In genomic region chr15:99476413-99477222, GRCh38 we compare ENCODE assay signal across 8 cellular contexts.
DNase-seq lines count a peak whose midpoint lies in the region; ATAC-seq, FAIRE-seq and TF ChIP-seq lines count a peak whose summit lies in the region.

No MANE protein-coding gene starts in this region.

- intact Hi-C loops in IMR-90 (cut with micrococcal nuclease): loop anchor here (1.0 to 2.0 kb wide), 3 partner anchors 22 to 227 kb away; partner anchors contain the start of gene MEF2A

- WGBS in IMR-90 (ENCODE audit: extremely low coverage in 2 of 2, insufficient read length in 1 of 2), 2 experiments: 0% methylated on average over 10 of the region's 26 CpGs; no CpG with 5 or more reads in 1 of the 2 experiments
- no CpG with 5 or more reads among the region's 26 CpGs for WGBS in trophoblast cell (ENCODE audit: extremely low coverage, insufficient coverage, insufficient read length)

- peak; percentile 61 for FAIRE-seq in GM19239 (lab: Jason Lieb, UNC)

- H2AK5ac ChIP-seq in IMR-90 (ENCODE audit: low read depth, low read length) (peak overlapping the region; percentile 40; the same call in 1 of the 2 replicates), trophoblast cell (ENCODE audit: low read length) (no peak overlapping the region)

- H3K27me3 ChIP-seq in AG04450 (ENCODE audit: control insufficient read depth, insufficient read depth, low read length): no peaks in the 10 kb centered on the region
- no peaks in the 10 kb centered on the region for H3K27me3 ChIP-seq in IMR-90 (ENCODE audit: control insufficient read depth, insufficient read depth, low read length)
- no peaks in the 10 kb centered on the region for H3K27me3 ChIP-seq in trophoblast cell (ENCODE audit: insufficient read depth, low read length)
- no peaks in the 10 kb centered on the region for H3K27me3 ChIP-seq in MM.1S (replicated peaks; ENCODE audit: insufficient read depth, low read length)

- H2BK5ac ChIP-seq in IMR-90 (ENCODE audit: low read depth, low read length, poor library complexity, severe bottlenecking) (peak overlapping the region; percentile 86), trophoblast cell (ENCODE audit: low read depth, low read length, poor library complexity) (no peak overlapping the region)

- H2BK15ac ChIP-seq in IMR-90 (ENCODE audit: low read depth, low read length): peak overlapping the region; percentile 48; the same call in 2 of the 3 replicates

- H3K79me2 ChIP-seq in trophoblast cell (ENCODE audit: control insufficient read depth, insufficient read depth, low read length, poor library complexity) (no peaks in the 10 kb centered on the region), MM.1S (ENCODE audit: low read length) (no peaks in the 10 kb centered on the region)

- H3K4me1 ChIP-seq in IMR-90 (ENCODE audit: control insufficient read depth, insufficient read depth, low read length) (peaks cover 24% of the 10 kb centered on the region), trophoblast cell (ENCODE audit: control insufficient read depth in 1 of 2, insufficient read depth in 2 of 2, low read length in 2 of 2) (no peaks in the 10 kb centered on the region), MM.1S (ENCODE audit: low read length) (no peaks in the 10 kb centered on the region)

- ATAC-seq in IMR-90 (ENCODE audit: low read depth): peak; percentile 92

- peak overlapping the region; percentile 81 for H3K23ac ChIP-seq in IMR-90 (ENCODE audit: low read depth, low read length)
- no peak overlapping the region for H3K23ac ChIP-seq in trophoblast cell (ENCODE audit: low read length)

- H3K27ac ChIP-seq in AG04450 (ENCODE audit: low read depth, low read length) (peak overlapping the region; percentile 92), IMR-90 (ENCODE audit: insufficient read depth, low read length) (peak overlapping the region; percentile 92), trophoblast cell (ENCODE audit: low read depth, low read length) (no peak overlapping the region), MM.1S (ENCODE audit: low read length) (no peak overlapping the region)

- no peak overlapping the region for H2BK12ac ChIP-seq in trophoblast cell (ENCODE audit: low read length)

- peak; percentile 36; the same call in 1 of the 2 replicates for TF ChIP-seq RAD21 in IMR-90 (IDR thresholded peaks at IDR 0.05; ENCODE audit: low read length)

- no peaks in the 10 kb centered on the region for H3F3A ChIP-seq in MM.1S (ENCODE audit: insufficient read depth, low read length)

- H3K36me3 ChIP-seq in IMR-90 (ENCODE audit: control insufficient read depth, insufficient read depth, low read length): no peaks in the 10 kb centered on the region
- H3K36me3 ChIP-seq in trophoblast cell (ENCODE audit: control insufficient read depth in 1 of 2, insufficient read depth in 2 of 2, low read length in 2 of 2): no peaks in the 10 kb centered on the region
- H3K36me3 ChIP-seq in MM.1S (replicated peaks; ENCODE audit: insufficient read depth, low read length): no peaks in the 10 kb centered on the region

- peak overlapping the region; percentile 48 for H4K5ac ChIP-seq in IMR-90 (ENCODE audit: low read depth, low read length)

- no peak for TF ChIP-seq CTCF in AG04450 (IDR thresholded peaks at IDR 0.05; ENCODE audit: low read depth, low read length)
- TF ChIP-seq CTCF in IMR-90 (conservative IDR thresholded peaks at IDR 0.05; ENCODE audit: low read depth, low read length): no peak
- TF ChIP-seq CTCF in fibroblast of villous mesenchyme (IDR thresholded peaks at IDR 0.05; ENCODE audit: insufficient read depth, low read depth, low read length): no peak
- TF ChIP-seq CTCF in MM.1S (IDR thresholded peaks at IDR 0.05; ENCODE audit: low read length): no peak

- peak overlapping the region; percentile 33 for H2AK9ac ChIP-seq in IMR-90 (replicated peaks; ENCODE audit: low read depth, low read length, poor library complexity)

- H3K56ac ChIP-seq in IMR-90 (ENCODE audit: extremely low read depth, insufficient read depth, low read length): peak overlapping the region; percentile 81

- peak; percentile 97 for DNase-seq in AG04450 (ENCODE audit: low read depth, low spot score)
- DNase-seq in GM19239 (ENCODE audit: insufficient read length, low spot score): peak; percentile 50
- DNase-seq in IMR-90: peak; percentile 100
- DNase-seq in activated CD8-positive, alpha-beta memory T cell treated with anti-CD3 and anti-CD28 coated beads for 24 hours: peak; percentile 73
- DNase-seq in fibroblast of villous mesenchyme (ENCODE audit: low read depth): peak; percentile 94
- peak; percentile 57 to 66 for DNase-seq in trophoblast cell
- no peak for DNase-seq in NCI-H1105 treated with DMSO at 0.1 percent for 48 hours (lab: John Stamatoyannopoulos, UW)
- no peak for DNase-seq in MM.1S

- H3K18ac ChIP-seq in IMR-90 (ENCODE audit: low read depth, low read length) (peak overlapping the region; percentile 58), trophoblast cell (ENCODE audit: low read length) (no peak overlapping the region)

- dilution Hi-C loops in IMR-90 (cut with HindIII; ENCODE audit: low sequenced_read_pairs, unreplicated experiment): no loop called here

- H2AFZ ChIP-seq in IMR-90 (replicated peaks; ENCODE audit: low read length, poor library complexity) (peak overlapping the region; percentile 86), trophoblast cell (ENCODE audit: insufficient read depth, low read length, poor library complexity) (no peak overlapping the region), MM.1S (ENCODE audit: low read length) (no peak overlapping the region)

- H3K9me3 ChIP-seq in AG04450 (ENCODE audit: control insufficient read depth, insufficient read depth, low read length): no peaks in the 10 kb centered on the region; the same call in none of the 2 replicates
- peaks cover 3% of the 10 kb centered on the region; the same call in 1 of the 2 replicates for H3K9me3 ChIP-seq in IMR-90 (ENCODE audit: control insufficient read depth, insufficient read depth, low read length)
- peaks cover 1% of the 10 kb centered on the region for H3K9me3 ChIP-seq in trophoblast cell (ENCODE audit: insufficient read depth, low read depth, low read length)
- no peaks in the 10 kb centered on the region for H3K9me3 ChIP-seq in MM.1S (replicated peaks; ENCODE audit: insufficient read depth, low read length)

- no peaks in the 10 kb centered on the region for H4K20me1 ChIP-seq in IMR-90 (ENCODE audit: insufficient read depth, low read length)
- H4K20me1 ChIP-seq in MM.1S (ENCODE audit: insufficient read depth, low read length): no peaks in the 10 kb centered on the region

- H3K9me1 ChIP-seq in IMR-90 (ENCODE audit: insufficient read depth, low read length): peaks cover 20% of the 10 kb centered on the region

- H3K4me3 ChIP-seq in AG04450 (ENCODE audit: low read depth, low read length): peak overlapping the region; percentile 51
- peak overlapping the region; percentile 5; the same call in 1 of the 2 replicates for H3K4me3 ChIP-seq in IMR-90 (ENCODE audit: insufficient read depth, low read depth, low read length)
- no peak overlapping the region for H3K4me3 ChIP-seq in fibroblast of villous mesenchyme (ENCODE audit: low read depth, low read length)
- H3K4me3 ChIP-seq in trophoblast cell (ENCODE audit: low read depth, low read length): no peak overlapping the region
- no peak overlapping the region for H3K4me3 ChIP-seq in MM.1S (ENCODE audit: low read length)

- H3K9me2 ChIP-seq in MM.1S (replicated peaks; ENCODE audit: insufficient read depth, low read length): no peaks in the 10 kb centered on the region

- H3K79me1 ChIP-seq in IMR-90 (ENCODE audit: low read depth in 1 of 2, low read length in 2 of 2) (peaks cover 0 to 6% of the 10 kb centered on the region in 2 experiments; a peak in 1 of 4 replicates), trophoblast cell (ENCODE audit: low read length) (peaks cover 2% of the 10 kb centered on the region)

- in situ Hi-C loops in IMR-90 (cut with MboI; ENCODE audit: low sequenced_read_pairs): no loop called here

- H4K8ac ChIP-seq in IMR-90 (ENCODE audit: low read depth in 2 of 2, low read length in 2 of 2) (peak overlapping the region; percentile 16 to 82; a peak in 3 of 4 replicates), trophoblast cell (ENCODE audit: low read depth, low read length) (no peak overlapping the region)

- TF ChIP-seq POLR2A in IMR-90 (IDR thresholded peaks at IDR 0.05; ENCODE audit: low read depth, low read length): peak; percentile 47; the same call in 1 of the 2 replicates

- H2BK120ac ChIP-seq in IMR-90 (ENCODE audit: low read depth, low read length) (peak overlapping the region; percentile 90), trophoblast cell (ENCODE audit: insufficient read depth, low read length, poor library complexity) (no peak overlapping the region)

- H4K12ac ChIP-seq in trophoblast cell (ENCODE audit: low read depth, low read length): no peak overlapping the region

- CTCF ChIA-PET in AG04450 (lab: Charles Lee) (interaction anchor here (0.7 to 4.1 kb wide), 5 partner anchors 23 to 253 kb away, joined by 3 to 26 read pairs (median 4); no protein-coding TSS in a partner anchor), IMR-90 (lab: Yijun Ruan, JAX) (interaction anchor here (0.8 to 1.4 kb wide), 2 partner anchors 189 to 228 kb away, joined by 3 to 5 read pairs; no protein-coding TSS in a partner anchor)

- H3K4me2 ChIP-seq in IMR-90 (ENCODE audit: low read depth, low read length): peak overlapping the region; percentile 64
- H3K4me2 ChIP-seq in trophoblast cell (ENCODE audit: low read length): no peak overlapping the region
- H3K4me2 ChIP-seq in MM.1S (ENCODE audit: low read depth, low read length): no peak overlapping the region

- H4K91ac ChIP-seq in IMR-90 (ENCODE audit: insufficient read depth, low read depth, low read length) (peak overlapping the region; percentile 72), trophoblast cell (ENCODE audit: low read depth, low read length) (no peak overlapping the region)

- H3K4ac ChIP-seq in IMR-90 (ENCODE audit: low read depth, low read length) (peak overlapping the region; percentile 80), trophoblast cell (ENCODE audit: low read depth, low read length) (no peak overlapping the region)

- H3K9ac ChIP-seq in IMR-90 (ENCODE audit: low read depth, low read length): peak overlapping the region; percentile 56
- H3K9ac ChIP-seq in trophoblast cell (ENCODE audit: low read length): no peak overlapping the region
- H3K9ac ChIP-seq in MM.1S (ENCODE audit: low read length): no peak overlapping the region

- H3K14ac ChIP-seq in IMR-90 (replicated peaks; ENCODE audit: low read depth, low read length) (peak overlapping the region; percentile 78), trophoblast cell (ENCODE audit: low read length) (no peak overlapping the region)

- peak overlapping the region; percentile 91 for H2BK20ac ChIP-seq in IMR-90 (ENCODE audit: low read depth, low read length)

- POLR2A ChIA-PET in AG04450 (lab: Yijun Ruan, JAX) (interaction anchor here (0.5 to 2.4 kb wide), 9 partner anchors 9 to 1818 kb away, joined by 3 to 30 read pairs (median 5); partner anchors contain the start of genes MEF2A and SNRPA1), IMR-90 (lab: Charles Lee; ENCODE audit: unreplicated experiment) (no interaction called here)

- BruUV-seq in IMR-90 (replicated peaks; lab: Mats Ljungman, UMichigan): no TSS peak

Comparison
In these comparisons a context has a peak if more than half of its experiments do, and no peak if none do; other contexts are left out.
1. DNase-seq: peak in AG04450 (single experiment), GM19239 (single experiment), IMR-90 (single experiment), activated CD8-positive, alpha-beta memory T cell treated with anti-CD3 and anti-CD28 coated beads for 24 hours (single experiment), fibroblast of villous mesenchyme (single experiment) and trophoblast cell (2 of 2); none in NCI-H1105 treated with DMSO at 0.1 percent for 48 hours (single experiment) and MM.1S (single experiment).
2. H3K27ac ChIP-seq: peak in AG04450 (single experiment) and IMR-90 (single experiment); none in trophoblast cell (single experiment) and MM.1S (single experiment).
3. H3K4me3 ChIP-seq: peak in AG04450 (single experiment) and IMR-90 (single experiment); none in fibroblast of villous mesenchyme (single experiment), trophoblast cell (single experiment) and MM.1S (single experiment).